ENCODE assay signal across 1 cellular context in genomic region chr2:96159084-96159830, GRCh38.
TF ChIP-seq lines count a peak whose summit lies in the region.

No MANE protein-coding gene starts in this region.

TF ChIP-seq in GM12878, 131 proteins besides CTCF, POLR2A, EP300 and RAD21:
- TF ChIP-seq CBX5 (IDR thresholded peaks at IDR 0.05; ENCODE audit: low read depth) (no peak), MLLT1 (IDR thresholded peaks at IDR 0.05) (0 out of 2 replicates have a peak, but pooled peaks have one; percentile 11), POLR2AphosphoS5 (IDR thresholded peaks at IDR 0.05; ENCODE audit: low read length) (0 out of 2 replicates have a peak, but pooled peaks have one; percentile 4), ZNF384 (IDR thresholded peaks at IDR 0.05; ENCODE audit: borderline replicate concordance, low read depth, low read length) (no peak), EGR1 (IDR thresholded peaks at IDR 0.05; ENCODE audit: borderline replicate concordance in 1 of 2, low read depth in 2 of 2, low read length in 2 of 2) (peak in 1 of 2 experiments; percentile 49; a peak in 1 of 3 replicates), HDGF (IDR thresholded peaks at IDR 0.05) (0 out of 2 replicates have a peak, but pooled peaks have one; percentile 12), MEF2B (IDR thresholded peaks at IDR 0.05; ENCODE audit: partially characterized antibody, poor library complexity, severe bottlenecking) (peak; percentile 68), TCF12 (IDR thresholded peaks at IDR 0.05; ENCODE audit: low read depth, low read length) (no peak), ZNF687 (IDR thresholded peaks at IDR 0.05) (peak; percentile 23), ZBTB33 (IDR thresholded peaks at IDR 0.05) (no peak), EED (IDR thresholded peaks at IDR 0.05; ENCODE audit: low read depth) (peak; percentile 34), DPF2 (IDR thresholded peaks at IDR 0.05) (0 out of 2 replicates have a peak, but pooled peaks have one; percentile 14), ZNF592 (IDR thresholded peaks at IDR 0.05) (0 out of 2 replicates have a peak, but pooled peaks have one; percentile 28)
